In genomic region chr15:91478717-91479191, GRCh38 we compare ENCODE assay signal across 16 cellular contexts.
"Had no signal": no experiment of that assay in that cellular context is flagged by ENCODE, and none has a peak within 500 bp of the region (broad histone marks: within the 10 kb centered on the region; RNA-seq: fewer than 3 reads in every experiment).

No MANE protein-coding gene starts in this region.

- ATAC-seq: foreskin keratinocyte; stimulated activated naive CD8-positive, alpha-beta T cell treated with anti-CD3 and anti-CD28 coated beads, Interleukin-15, Interleukin-2, amounts not matched to agents 100 U/mL and 50 U/mL, for 24 hours had no signal

- H3K4me3 Mint-ChIP-seq: activated T-helper 1 cell treated with anti-CD3 and anti-CD28 coated beads, Interleukin-12 subunit alpha, Interleukin-12 subunit beta, Interleukin-2, Interleukin-4 antibody, amounts not matched to agents 30 ng/mL and 10 ng/mL and 1 ng/mL, durations not matched to agents 14 hours and 24 hours and 36 hours; central memory CD8-positive, alpha-beta T cell; endodermal cell; mesothelial cell of epicardium; nephron progenitor cell had no signal

- H3K27me3 Mint-ChIP-seq: central memory CD8-positive, alpha-beta T cell had no signal

- H3K27ac Mint-ChIP-seq: activated T-helper 1 cell treated with anti-CD3 and anti-CD28 coated beads, Interleukin-12 subunit alpha, Interleukin-12 subunit beta, Interleukin-2, Interleukin-4 antibody, amounts not matched to agents 30 ng/mL and 10 ng/mL and 1 ng/mL, durations not matched to agents 14 hours and 24 hours and 36 hours; endodermal cell; mesothelial cell of epicardium; nephron progenitor cell had no signal

- H3K36me3 Mint-ChIP-seq: mesothelial cell of epicardium had no signal

- H3K9me3 Mint-ChIP-seq: central memory CD8-positive, alpha-beta T cell; endodermal cell; nephron progenitor cell had no signal

- DNase-seq: activated CD4-positive, alpha-beta T cell treated with anti-CD3 and anti-CD28 coated beads, Interleukin-2, amount 50 U/mL, for 4 hours; activated CD4-positive, CD25-positive, alpha-beta regulatory T cell treated with anti-CD3 and anti-CD28 coated beads, Interleukin-2, amount 50 U/mL, for 72 hours; colonic mucosa; endodermal cell; foreskin keratinocyte; hypothalamus; nephron progenitor cell; stimulated activated CD4-positive, alpha-beta T cell treated with anti-CD3 and anti-CD28 coated beads, Interleukin-12 subunit alpha, Interleukin-12 subunit beta, amount 100 ng/mL, for 4 hours; stimulated activated CD4-positive, alpha-beta T cell treated with anti-CD3 and anti-CD28 coated beads, Interleukin-1b, Interleukin-23, amount 100 ng/mL, for 48 hours; stimulated activated naive CD8-positive, alpha-beta T cell treated with anti-CD3 and anti-CD28 coated beads, Interleukin-15, Interleukin-2, amounts not matched to agents 100 U/mL and 50 U/mL, for 24 hours; substantia nigra; SW 1271; tibial artery had no signal
